21 cellular contexts compared by ENCODE assay signal in genomic region chr5:62576570-62577172, GRCh38. TPM values are rescaled to one million over a fixed set of nuclear protein-coding genes. Genes with fewer than 3 reads are reported as not detected.
DNase-seq lines count a peak whose midpoint lies in the region; ATAC-seq and TF ChIP-seq lines count a peak whose summit lies in the region.
"Had no signal": no experiment of that assay in that cellular context is flagged by ENCODE, and none has a peak within 500 bp of the region (broad histone marks: within the 10 kb centered on the region; RNA-seq: fewer than 3 reads in every experiment).

No MANE protein-coding gene starts in this region.

- intact Hi-C loops in Right ventricle myocardium inferior (cut with DNase I), result no loop called here

- H2AFZ ChIP-seq in Loucy (ENCODE audit: low read length) (no peak overlapping the region), smooth muscle cell (ENCODE audit: low read depth) (no peak overlapping the region)

- H3K4me3 Mint-ChIP-seq in activated naive CD4-positive, alpha-beta T cell treated with anti-CD3 and anti-CD28 coated beads, Interleukin-2, amount 10 ng/mL, durations not matched to agents 7 days and 5 days, result no peak overlapping the region
- no peak overlapping the region for H3K4me3 Mint-ChIP-seq in progenitor cell of endocrine pancreas (ENCODE audit: low read depth)
- H3K4me3 Mint-ChIP-seq: stimulated activated naive B cell treated with anti-CD40 and anti-IgM and Interleukin-4, amounts not matched to agents 10 μg/mL and 1 μg/mL and 100 μg/mL, for 72 hours had no signal

- peaks cover 27% of the 10 kb centered on the region for H3K4me1 Mint-ChIP-seq in activated naive CD4-positive, alpha-beta T cell treated with anti-CD3 and anti-CD28 coated beads, Interleukin-2, amount 10 ng/mL, durations not matched to agents 7 days and 5 days
- H3K4me1 Mint-ChIP-seq in progenitor cell of endocrine pancreas (ENCODE audit: low read depth), result peaks cover 2% of the 10 kb centered on the region

- H3K27me3 Mint-ChIP-seq in activated naive CD4-positive, alpha-beta T cell treated with anti-CD3 and anti-CD28 coated beads, Interleukin-2, amount 10 ng/mL, durations not matched to agents 7 days and 5 days, result no peaks in the 10 kb centered on the region
- no peaks in the 10 kb centered on the region for H3K27me3 Mint-ChIP-seq in progenitor cell of endocrine pancreas
- H3K27me3 Mint-ChIP-seq: stimulated activated naive B cell treated with anti-CD40 and anti-IgM and Interleukin-4, amounts not matched to agents 10 μg/mL and 1 μg/mL and 100 μg/mL, for 72 hours had no signal

- TF ChIP-seq CTCF in Loucy (conservative IDR thresholded peaks at IDR 0.05; ENCODE audit: low read length), result no peak
- no peak for TF ChIP-seq CTCF in progenitor cell of endocrine pancreas (IDR thresholded peaks at IDR 0.05; ENCODE audit: unreplicated experiment)
- no peak for TF ChIP-seq CTCF in smooth muscle cell (IDR thresholded peaks at IDR 0.05; ENCODE audit: borderline replicate concordance, insufficient read depth, poor library complexity, severe bottlenecking)

- DNase-seq in activated naive CD4-positive, alpha-beta T cell treated with anti-CD3 and anti-CD28 coated beads, Interleukin-2, amount 10 ng/mL, durations not matched to agents 7 days and 5 days, result no peak
- no peak for DNase-seq in activated naive CD4-positive, alpha-beta T cell (lab: John Stamatoyannopoulos, UW)
- DNase-seq in dermis blood vessel endothelial cell, result peak; percentile 76
- no peak for DNase-seq in progenitor cell of endocrine pancreas (ENCODE audit: low spot score, unreplicated experiment)
- no peak for DNase-seq in Right ventricle myocardium inferior (ENCODE audit: missing footprints)
- no peak for DNase-seq in smooth muscle cell (lab: John Stamatoyannopoulos, UW; ENCODE audit: unreplicated experiment)
- DNase-seq in NCI-H2029 treated with DMSO at 0.1 percent for 48 hours (lab: John Stamatoyannopoulos, UW), result no peak
- DNase-seq: activated effector memory CD4-positive, alpha-beta T cell treated with anti-CD3 and anti-CD28 coated beads, Interleukin-2, amount 50 U/mL, for 16 hours; anterior cingulate cortex; DMS79; glutamatergic neuron; GOT3; mesenchymal stem cell; NCI-H187; NCI-H2227 treated with DMSO at 0.1 percent for 48 hours; posterior cingulate gyrus; stimulated activated naive B cell treated with anti-CD40 and anti-IgM and Interleukin-4, amounts not matched to agents 10 μg/mL and 1 μg/mL and 100 μg/mL, for 72 hours; transverse colon; WERI-Rb-1 had no signal

- no peak for ATAC-seq in Right ventricle myocardium inferior
- ATAC-seq: stimulated activated naive B cell treated with anti-CD40 and anti-IgM and Interleukin-4, amounts not matched to agents 10 μg/mL and 1 μg/mL and 100 μg/mL, for 72 hours had no signal

- peaks cover 14% of the 10 kb centered on the region for H3K36me3 Mint-ChIP-seq in activated naive CD4-positive, alpha-beta T cell treated with anti-CD3 and anti-CD28 coated beads, Interleukin-2, amount 10 ng/mL, durations not matched to agents 7 days and 5 days
- no peaks in the 10 kb centered on the region for H3K36me3 Mint-ChIP-seq in progenitor cell of endocrine pancreas (ENCODE audit: insufficient read depth)

- H3K36me3 ChIP-seq in Loucy (ENCODE audit: insufficient read depth, low read length), result no peaks in the 10 kb centered on the region
- no peaks in the 10 kb centered on the region for H3K36me3 ChIP-seq in smooth muscle cell (ENCODE audit: low read depth)
- H3K36me3 ChIP-seq: transverse colon, WERI-Rb-1 had no signal

- H3K4me2 ChIP-seq in Loucy (ENCODE audit: low read depth, low read length, poor library complexity, severe bottlenecking), result peak overlapping the region; percentile 79
- no peak overlapping the region for H3K4me2 ChIP-seq in smooth muscle cell
- H3K4me2 ChIP-seq: KMS-11 had no signal

- H3K27me3 ChIP-seq in Loucy (ENCODE audit: insufficient read depth, low read length, poor library complexity, severe bottlenecking) (no peaks in the 10 kb centered on the region), smooth muscle cell (ENCODE audit: low read depth) (no peaks in the 10 kb centered on the region)
- H3K27me3 ChIP-seq: transverse colon had no signal

- CTCF ChIA-PET in activated naive CD4-positive, alpha-beta T cell treated with anti-CD3 and anti-CD28 coated beads, Interleukin-2, amount 10 ng/mL, durations not matched to agents 7 days and 5 days (lab: Charles Lee), result no interaction called here

- H3F3A ChIP-seq in Loucy (ENCODE audit: low read depth) (no peaks in the 10 kb centered on the region), smooth muscle cell (ENCODE audit: low read depth) (no peaks in the 10 kb centered on the region)

- H3K4me3 ChIP-seq in Loucy (ENCODE audit: low read length, poor library complexity, severe bottlenecking), result no peak overlapping the region
- no peak overlapping the region for H3K4me3 ChIP-seq in smooth muscle cell
- H3K4me3 ChIP-seq: transverse colon had no signal

- H4K20me1 ChIP-seq in Loucy (ENCODE audit: insufficient read depth, low read length, poor library complexity, severe bottlenecking), result no peaks in the 10 kb centered on the region
- H4K20me1 ChIP-seq in smooth muscle cell (ENCODE audit: low read depth), result no peaks in the 10 kb centered on the region

- H3K27ac Mint-ChIP-seq in activated naive CD4-positive, alpha-beta T cell treated with anti-CD3 and anti-CD28 coated beads, Interleukin-2, amount 10 ng/mL, durations not matched to agents 7 days and 5 days, result peak overlapping the region; percentile 34
- H3K27ac Mint-ChIP-seq in progenitor cell of endocrine pancreas, result peak overlapping the region; percentile 0
- H3K27ac Mint-ChIP-seq: stimulated activated naive B cell treated with anti-CD40 and anti-IgM and Interleukin-4, amounts not matched to agents 10 μg/mL and 1 μg/mL and 100 μg/mL, for 72 hours had no signal

- H3K4me1 ChIP-seq in Loucy (ENCODE audit: insufficient read depth, low read length, poor library complexity, severe bottlenecking) (peaks cover 59% of the 10 kb centered on the region), smooth muscle cell (ENCODE audit: low read depth) (peaks cover 10% of the 10 kb centered on the region)

- peaks cover 35% of the 10 kb centered on the region for H3K79me2 ChIP-seq in Loucy (ENCODE audit: insufficient read depth, low read length)
- no peaks in the 10 kb centered on the region for H3K79me2 ChIP-seq in smooth muscle cell (ENCODE audit: low read depth)

- H3K9ac ChIP-seq in Loucy (ENCODE audit: low read depth, low read length, poor library complexity, severe bottlenecking) (no peak overlapping the region), smooth muscle cell (ENCODE audit: low read depth) (no peak overlapping the region)
- H3K9ac ChIP-seq: KMS-11 had no signal

- no peaks in the 10 kb centered on the region for H3K9me3 Mint-ChIP-seq in activated naive CD4-positive, alpha-beta T cell treated with anti-CD3 and anti-CD28 coated beads, Interleukin-2, amount 10 ng/mL, durations not matched to agents 7 days and 5 days
- no peaks in the 10 kb centered on the region for H3K9me3 Mint-ChIP-seq in progenitor cell of endocrine pancreas (ENCODE audit: low read depth)
- H3K9me3 Mint-ChIP-seq: stimulated activated naive B cell treated with anti-CD40 and anti-IgM and Interleukin-4, amounts not matched to agents 10 μg/mL and 1 μg/mL and 100 μg/mL, for 72 hours had no signal

- H3K9me3 ChIP-seq in Loucy (ENCODE audit: insufficient read depth, low read depth, low read length) (no peaks in the 10 kb centered on the region), smooth muscle cell (replicated peaks; ENCODE audit: low read depth) (no peaks in the 10 kb centered on the region)
- H3K9me3 ChIP-seq: transverse colon had no signal

- H3K9me2 ChIP-seq in Loucy (replicated peaks; ENCODE audit: low read depth, low read length), result no peaks in the 10 kb centered on the region

- no peak overlapping the region for H3K27ac ChIP-seq in smooth muscle cell (ENCODE audit: low read depth)
- H3K27ac ChIP-seq: KMS-11, transverse colon, WERI-Rb-1 had no signal

- 97% methylated on average over 4 of the region's 4 CpGs for WGBS in smooth muscle cell (ENCODE audit: low lambda C conversion rate)

RNA-seq across cellular contexts. Expression of gene LRRC70, which starts 1.9 kb away (rescaled TPM):
- total RNA-seq in dermis blood vessel endothelial cell (48.4 and 60.8 TPM in 2 replicates), progenitor cell of endocrine pancreas (0.75 and 0.77 TPM in 2 replicates), Right ventricle myocardium inferior (1.0 TPM), smooth muscle cell (0.13 and 0.36 TPM in 2 replicates)
- polyA plus RNA-seq in smooth muscle cell, result 0.22 TPM in 1 of 2 replicates, not detected in the other

Comparison
In these comparisons a context has a peak if more than half of its experiments do, and no peak if none do; other contexts are left out.
1. RNA of gene LRRC70, which starts 1.9 kb away (total RNA-seq): 48.4 to 60.8 TPM in dermis blood vessel endothelial cell; 1.0 TPM in Right ventricle myocardium inferior (single experiment), 0.75 to 0.77 TPM in progenitor cell of endocrine pancreas and 0.13 to 0.36 TPM in smooth muscle cell; every median in the first group is over 10 times any median in the second.